ENCODE assay signal across 25 cellular contexts in the genomic region with DNA sequence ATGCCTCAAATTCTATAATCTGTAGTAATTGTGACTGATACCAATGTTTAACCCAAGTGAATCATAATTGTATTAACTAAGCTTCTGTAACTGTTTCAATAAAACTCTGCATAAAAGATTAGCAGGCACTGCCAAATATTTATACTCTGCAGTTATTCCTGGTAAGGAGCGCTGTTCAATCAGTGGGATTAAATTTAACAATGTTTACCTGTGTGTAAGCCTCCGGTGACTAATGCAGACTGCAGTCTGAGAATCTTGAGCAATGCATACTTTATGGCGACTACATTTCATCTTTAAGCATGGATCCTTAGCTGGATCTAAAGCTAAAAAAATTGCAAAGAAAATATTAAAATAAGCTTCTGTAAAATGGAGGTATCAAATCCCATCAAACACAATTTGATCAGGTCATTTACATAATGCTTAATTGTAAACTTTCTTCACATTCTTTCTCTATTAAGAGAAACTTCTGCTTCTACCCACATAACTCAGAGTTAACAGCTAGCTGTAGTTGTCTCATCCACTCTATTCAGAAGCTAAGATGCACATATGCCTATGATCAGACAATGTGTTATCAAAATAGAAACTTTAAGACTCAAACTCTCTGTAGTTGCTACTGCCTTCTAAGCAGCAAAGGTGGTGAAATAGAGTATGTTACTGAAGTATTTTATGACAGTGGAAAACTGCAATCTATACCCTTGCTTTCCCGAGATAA.
DNase-seq lines count a peak whose midpoint lies in the region; ATAC-seq, FAIRE-seq and TF ChIP-seq lines count a peak whose summit lies in the region.
"Had no signal": no experiment of that assay in that cellular context is flagged by ENCODE, and none has a peak within 500 bp of the region (broad histone marks: within the 10 kb centered on the region; RNA-seq: fewer than 3 reads in every experiment).

No MANE protein-coding gene starts in this region.

- POLR2A ChIA-PET in A673 (lab: Charles Lee; ENCODE audit: low non-redundant PET), result no interaction called here

- CTCF ChIA-PET in A673 (lab: Charles Lee), result no interaction called here

- no TSS peak for BruUV-seq in A673 (replicated peaks; lab: Mats Ljungman, UMichigan)

- H4K20me1 ChIP-seq in astrocyte (ENCODE audit: insufficient read depth, low read length), result no peaks in the 10 kb centered on the region

- H3K9me3 Mint-ChIP-seq in astrocyte (ENCODE audit: unreplicated experiment) (no peaks in the 10 kb centered on the region), chondrocyte (ENCODE audit: low read depth) (no peaks in the 10 kb centered on the region)
- H3K9me3 Mint-ChIP-seq: activated CD4-positive, alpha-beta T cell treated with anti-CD3 and anti-CD28 coated beads, Interleukin-2, amount 10 ng/mL, durations not matched to agents 24 days and 14 days; stimulated activated naive CD8-positive, alpha-beta T cell treated with anti-CD3 and anti-CD28 coated beads, Interleukin-15, Interleukin-2, amounts not matched to agents 100 ng/mL and 50 ng/mL, for 24 hours had no signal

- H3K27me3 ChIP-seq in astrocyte (ENCODE audit: insufficient read depth, low read length) (no peaks in the 10 kb centered on the region), A673 (replicated peaks; ENCODE audit: insufficient read depth, low read depth, low read length, poor library complexity) (peaks cover 2% of the 10 kb centered on the region)
- H3K27me3 ChIP-seq in effector memory CD4-positive, alpha-beta T cell (replicated peaks; ENCODE audit: control insufficient read depth, insufficient read depth, low read length, poor library complexity, severe bottlenecking), result no peaks in the 10 kb centered on the region
- H3K27me3 ChIP-seq: cardiac muscle cell, tibial artery had no signal

- no peak for DNase-seq in GM12892 (ENCODE audit: insufficient read length)
- peak; percentile 49 for DNase-seq in M059J (ENCODE audit: low read depth)
- peak; percentile 16 for DNase-seq in astrocyte (ENCODE audit: low read depth)
- peak; percentile 93 for DNase-seq in retinal pigment epithelial cell (ENCODE audit: low read depth)
- DNase-seq in chondrocyte (ENCODE audit: low spot score), result no peak
- no peak for DNase-seq in effector memory CD4-positive, alpha-beta T cell
- no peak for DNase-seq in A673 (ENCODE audit: low spot score)
- DNase-seq: activated CD4-positive, alpha-beta T cell treated with anti-CD3 and anti-CD28 coated beads, Interleukin-2, amount 10 ng/mL, durations not matched to agents 24 days and 14 days; activated T-cell treated with anti-CD3 and anti-CD28 coated beads, Interleukin-2, amount 50 U/mL, for 4 hours; CD4-positive, CD25-positive, alpha-beta regulatory T cell; DMS 273 treated with DMSO at 0.1 percent for 48 hours; MV-4-11; NCI-H146; NCI-H524; pancreas; right lobe of liver; T-helper 2 cell; tibial artery had no signal

- H3K27ac Mint-ChIP-seq in astrocyte (ENCODE audit: unreplicated experiment) (no peak overlapping the region), chondrocyte (ENCODE audit: unreplicated experiment) (no peak overlapping the region)
- H3K27ac Mint-ChIP-seq: activated CD4-positive, alpha-beta T cell treated with anti-CD3 and anti-CD28 coated beads, Interleukin-2, amount 10 ng/mL, durations not matched to agents 24 days and 14 days; CD4-positive, CD25-positive, alpha-beta regulatory T cell; stimulated activated naive CD8-positive, alpha-beta T cell treated with anti-CD3 and anti-CD28 coated beads, Interleukin-15, Interleukin-2, amounts not matched to agents 100 ng/mL and 50 ng/mL, for 24 hours had no signal

- no peak overlapping the region for H2AFZ ChIP-seq in astrocyte (ENCODE audit: low read depth, low read length)

- no peak overlapping the region for H3K9ac ChIP-seq in astrocyte (ENCODE audit: low read length)

- no peak overlapping the region for H3K27ac ChIP-seq in astrocyte (ENCODE audit: low read depth, low read length)
- no peak overlapping the region for H3K27ac ChIP-seq in effector memory CD4-positive, alpha-beta T cell (ENCODE audit: insufficient read depth, low read length, poor library complexity, severe bottlenecking)
- H3K27ac ChIP-seq in A673 (ENCODE audit: low read depth, low read length, poor library complexity, severe bottlenecking), result no peak overlapping the region
- H3K27ac ChIP-seq: cardiac muscle cell, pancreas, right lobe of liver, tibial artery had no signal

- no peaks in the 10 kb centered on the region for H3K9me3 ChIP-seq in astrocyte (ENCODE audit: insufficient read depth, low read depth, low read length)
- H3K9me3 ChIP-seq in effector memory CD4-positive, alpha-beta T cell (ENCODE audit: control insufficient read depth, low read length), result no peaks in the 10 kb centered on the region
- H3K9me3 ChIP-seq in A673 (ENCODE audit: low read depth, low read length, poor library complexity, severe bottlenecking), result no peaks in the 10 kb centered on the region
- H3K9me3 ChIP-seq: pancreas, right lobe of liver, tibial artery had no signal

- no peak overlapping the region for H3K4me2 ChIP-seq in astrocyte (ENCODE audit: low read length)

- no peak for ATAC-seq in GM21576 (IDR thresholded peaks at IDR 0.05; ENCODE audit: unreplicated experiment)
- ATAC-seq: activated T-cell treated with anti-CD3 and anti-CD28 coated beads, Interleukin-2, amount 50 U/mL, for 4 hours; pancreas; right lobe of liver; SK-N-SH treated with all-trans-retinoic acid at 6 μM for 48 hours had no signal

- no peaks in the 10 kb centered on the region for H3K79me2 ChIP-seq in astrocyte (ENCODE audit: insufficient read depth, low read length)

- intact Hi-C loops in A673 (cut with micrococcal nuclease; ENCODE audit: unreplicated experiment), result no loop called here

- H3K36me3 ChIP-seq in astrocyte (ENCODE audit: insufficient read depth, low read length) (no peaks in the 10 kb centered on the region), A673 (ENCODE audit: insufficient read depth, low read length, poor library complexity, severe bottlenecking) (no peaks in the 10 kb centered on the region)
- no peaks in the 10 kb centered on the region for H3K36me3 ChIP-seq in effector memory CD4-positive, alpha-beta T cell (ENCODE audit: control insufficient read depth, insufficient read depth, low read length)
- H3K36me3 ChIP-seq: cardiac muscle cell, pancreas, right lobe of liver, tibial artery had no signal

- H3K4me1 ChIP-seq in astrocyte (ENCODE audit: insufficient read depth, low read length) (no peaks in the 10 kb centered on the region), A673 (ENCODE audit: insufficient read depth, low read length, poor library complexity, severe bottlenecking) (no peaks in the 10 kb centered on the region)
- H3K4me1 ChIP-seq in effector memory CD4-positive, alpha-beta T cell (ENCODE audit: control insufficient read depth, insufficient read depth, low read length, poor library complexity, severe bottlenecking), result no peaks in the 10 kb centered on the region
- H3K4me1 ChIP-seq: pancreas, right lobe of liver, tibial artery had no signal

- peaks cover 3% of the 10 kb centered on the region for H3K4me1 Mint-ChIP-seq in astrocyte (ENCODE audit: low read depth, unreplicated experiment)
- H3K4me1 Mint-ChIP-seq in chondrocyte (ENCODE audit: low read depth), result no peaks in the 10 kb centered on the region
- H3K4me1 Mint-ChIP-seq: activated CD4-positive, alpha-beta T cell treated with anti-CD3 and anti-CD28 coated beads, Interleukin-2, amount 10 ng/mL, durations not matched to agents 24 days and 14 days; CD4-positive, CD25-positive, alpha-beta regulatory T cell had no signal

- FAIRE-seq in GM12892 (lab: Jason Lieb, UNC) (peak; percentile 74), astrocyte (lab: Jason Lieb, UNC) (no peak)
- FAIRE-seq: endometrium, H1, pancreas had no signal

- no peaks in the 10 kb centered on the region for H3K27me3 Mint-ChIP-seq in astrocyte (ENCODE audit: low read depth, unreplicated experiment)
- H3K27me3 Mint-ChIP-seq in chondrocyte (ENCODE audit: low read depth), result peaks cover 16% of the 10 kb centered on the region
- H3K27me3 Mint-ChIP-seq: activated CD4-positive, alpha-beta T cell treated with anti-CD3 and anti-CD28 coated beads, Interleukin-2, amount 10 ng/mL, durations not matched to agents 24 days and 14 days; CD4-positive, CD25-positive, alpha-beta regulatory T cell; stimulated activated naive CD8-positive, alpha-beta T cell treated with anti-CD3 and anti-CD28 coated beads, Interleukin-15, Interleukin-2, amounts not matched to agents 100 ng/mL and 50 ng/mL, for 24 hours had no signal

- no peak for TF ChIP-seq POLR2A in GM12892 (IDR thresholded peaks at IDR 0.05; ENCODE audit: low read depth, low read length)

- TF ChIP-seq CTCF in astrocyte (IDR thresholded peaks at IDR 0.05; ENCODE audit: insufficient read depth, low read depth, low read length), result no peak
- TF ChIP-seq CTCF in retinal pigment epithelial cell (conservative IDR thresholded peaks at IDR 0.05; ENCODE audit: low read depth, low read length), result no peak
- TF ChIP-seq CTCF in chondrocyte (IDR thresholded peaks at IDR 0.05), result no peak
- no peak for TF ChIP-seq CTCF in A673 (conservative IDR thresholded peaks at IDR 0.05; ENCODE audit: low read depth, low read length)

- H3K4me3 Mint-ChIP-seq in astrocyte (ENCODE audit: unreplicated experiment) (no peak overlapping the region), chondrocyte (ENCODE audit: unreplicated experiment) (no peak overlapping the region)
- H3K4me3 Mint-ChIP-seq: activated CD4-positive, alpha-beta T cell treated with anti-CD3 and anti-CD28 coated beads, Interleukin-2, amount 10 ng/mL, durations not matched to agents 24 days and 14 days; activated T-cell treated with anti-CD3 and anti-CD28 coated beads, Interleukin-2, amount 50 U/mL, for 4 hours; CD4-positive, CD25-positive, alpha-beta regulatory T cell; stimulated activated naive CD8-positive, alpha-beta T cell treated with anti-CD3 and anti-CD28 coated beads, Interleukin-15, Interleukin-2, amounts not matched to agents 100 ng/mL and 50 ng/mL, for 24 hours had no signal

- no peaks in the 10 kb centered on the region for H3K36me3 Mint-ChIP-seq in astrocyte (ENCODE audit: low read depth, unreplicated experiment)
- no peaks in the 10 kb centered on the region for H3K36me3 Mint-ChIP-seq in chondrocyte (ENCODE audit: low read depth)
- H3K36me3 Mint-ChIP-seq: CD4-positive, CD25-positive, alpha-beta regulatory T cell had no signal

- H3K4me3 ChIP-seq in astrocyte (ENCODE audit: insufficient read depth, low read depth, low read length) (no peak overlapping the region), retinal pigment epithelial cell (ENCODE audit: low read length) (no peak overlapping the region), A673 (ENCODE audit: low read depth, low read length, poor library complexity, severe bottlenecking) (no peak overlapping the region)
- no peak overlapping the region for H3K4me3 ChIP-seq in effector memory CD4-positive, alpha-beta T cell (ENCODE audit: insufficient read depth, low read depth, low read length, poor library complexity, severe bottlenecking)
- H3K4me3 ChIP-seq: cardiac muscle cell, lung, pancreas, right lobe of liver, tibial artery had no signal

Comparison
In these comparisons a context has a peak if more than half of its experiments do, and no peak if none do; other contexts are left out.
1. DNase-seq: peak in M059J (single experiment), astrocyte (single experiment) and retinal pigment epithelial cell (single experiment); none in GM12892 (single experiment), chondrocyte (single experiment), effector memory CD4-positive, alpha-beta T cell (0 of 3) and A673 (single experiment).